ENCODE assay signal across 8 cellular contexts in genomic region chr12:49060237-49061156, GRCh38. TPM values are rescaled to one million over a fixed set of nuclear protein-coding genes. Genes with fewer than 3 reads are reported as not detected.
DNase-seq lines count a peak whose midpoint lies in the region; ATAC-seq and TF ChIP-seq lines count a peak whose summit lies in the region.

TSS of gene KMT2D (minus strand) at chr12:49060794. CDS start at chr12:49055324, 5,470 bp downstream.

- POLR2A ChIA-PET in RWPE1 (lab: Yijun Ruan, JAX; ENCODE audit: low non-redundant PET), result no interaction called here

- H3K27me3 Mint-ChIP-seq in activated T-helper 17 cell treated with anti-CD3 and anti-CD28 coated beads, Interleukin-2, amount 50 U/mL, for 72 hours, result no peaks in the 10 kb centered on the region
- no peaks in the 10 kb centered on the region for H3K27me3 Mint-ChIP-seq in natural killer cell (ENCODE audit: low read depth in 2 of 2)

- peak within 1 kb of the TSS; percentile 96 for H3K4me3 Mint-ChIP-seq in activated T-helper 17 cell treated with anti-CD3 and anti-CD28 coated beads, Interleukin-2, amount 50 U/mL, for 72 hours
- H3K4me3 Mint-ChIP-seq in natural killer cell, result peak within 1 kb of the TSS; percentile 91

- H3K27ac ChIP-seq in RWPE1, result peak within 1 kb of the TSS; percentile 86

- CTCF ChIA-PET in RWPE1 (lab: Yijun Ruan, JAX), result interaction anchor here (0.5 kb wide), 1 partner anchor 150 kb away, joined by 3 read pairs; no protein-coding TSS in a partner anchor

- intact Hi-C loops in natural killer cell (cut with micrococcal nuclease), result loop anchor here (1.0 to 5.0 kb wide), 2 partner anchors 9 to 52 kb away; partner anchors contain the start of genes LMBR1L and RHEBL1

- peak; percentile 52 for ATAC-seq in GM21529 (IDR thresholded peaks at IDR 0.05; ENCODE audit: unreplicated experiment)
- peak; percentile 75 for ATAC-seq in activated T-helper 17 cell treated with anti-CD3 and anti-CD28 coated beads, Interleukin-2, amount 50 U/mL, for 72 hours (replicated peaks)
- peak; percentile 79 to 88 (median 79) for ATAC-seq in natural killer cell

- peaks cover 43% of the 10 kb centered on the region for H3K4me1 Mint-ChIP-seq in activated T-helper 17 cell treated with anti-CD3 and anti-CD28 coated beads, Interleukin-2, amount 50 U/mL, for 72 hours
- H3K4me1 Mint-ChIP-seq in natural killer cell, result peaks cover 57% of the 10 kb centered on the region in 2 donors

- H3K27ac Mint-ChIP-seq in activated T-helper 17 cell treated with anti-CD3 and anti-CD28 coated beads, Interleukin-2, amount 50 U/mL, for 72 hours, result peak within 1 kb of the TSS; percentile 93
- H3K27ac Mint-ChIP-seq in natural killer cell, result peak within 1 kb of the TSS; percentile 87 to 92

- DNase-seq in COLO829 (ENCODE audit: low spot score) (peak; percentile 96), LHCN-M2 (ENCODE audit: low read depth) (peak; percentile 93), RWPE1 (ENCODE audit: low spot score) (peak; percentile 93), fibroblast of peridontal ligament (ENCODE audit: extremely low read depth) (peak; percentile 94), natural killer cell (peak; percentile 83)
- peak; percentile 83 to 97 (median 92) for DNase-seq in stimulated activated naive CD4-positive, alpha-beta T cell (lab: John Stamatoyannopoulos, UW)

- peaks cover 48% of the 10 kb centered on the region for H3K36me3 Mint-ChIP-seq in activated T-helper 17 cell treated with anti-CD3 and anti-CD28 coated beads, Interleukin-2, amount 50 U/mL, for 72 hours (ENCODE audit: low read depth)
- no peaks in the 10 kb centered on the region for H3K36me3 Mint-ChIP-seq in natural killer cell

- no peaks in the 10 kb centered on the region for H3K9me3 Mint-ChIP-seq in activated T-helper 17 cell treated with anti-CD3 and anti-CD28 coated beads, Interleukin-2, amount 50 U/mL, for 72 hours
- no peaks in the 10 kb centered on the region for H3K9me3 Mint-ChIP-seq in natural killer cell

- no peak for TF ChIP-seq CTCF in RWPE1 (conservative IDR thresholded peaks at IDR 0.05; ENCODE audit: low read depth)
- TF ChIP-seq CTCF in natural killer cell (IDR thresholded peaks at IDR 0.05), result no peak

RNA-seq across cellular contexts. Expression of gene KMT2D, which starts in this region (rescaled TPM):
- 22.6 and 26.9 TPM in 2 replicates for total RNA-seq in LHCN-M2 (2014; rRNA removed)
- polyA plus RNA-seq in LHCN-M2 (2012), result 20.3 TPM
- total RNA-seq in activated T-helper 17 cell treated with anti-CD3 and anti-CD28 coated beads, Interleukin-2, amount 50 U/mL, for 72 hours, result 10 to 100 TPM; 66.8 to 78.6 TPM
- 100 to 1,000 TPM; 164 to 186 (median 182) TPM for total RNA-seq in natural killer cell

Comparison
In these comparisons a context has a peak if more than half of its experiments do, and no peak if none do; other contexts are left out.
1. Peak in every context shown above with its lines: DNase-seq, ATAC-seq and H3K27ac ChIP-seq.